Comparison of ENCODE assay signal across 30 cellular contexts in the genomic region with DNA sequence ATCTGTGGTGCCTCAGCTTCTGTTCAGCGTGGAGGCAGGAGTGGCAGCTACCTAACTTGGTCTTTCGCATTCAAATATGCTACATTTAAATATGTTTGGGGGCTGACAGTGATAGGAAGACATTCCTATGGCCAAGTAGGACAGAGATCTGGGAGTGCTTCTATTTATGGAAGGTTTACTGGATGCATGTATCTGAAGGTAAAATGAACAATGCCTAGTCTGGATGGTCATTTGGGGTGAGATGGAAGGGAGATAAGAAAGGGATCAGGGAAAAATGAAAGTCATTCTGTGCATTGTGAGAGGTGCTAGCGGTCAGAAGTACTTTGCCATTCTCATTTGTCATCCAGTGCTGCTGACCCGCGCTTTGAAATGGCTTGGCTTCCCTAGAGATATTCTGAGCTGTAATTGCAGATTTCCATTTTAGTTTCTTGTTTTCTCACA.
DNase-seq lines count a peak whose midpoint lies in the region; ATAC-seq and TF ChIP-seq lines count a peak whose summit lies in the region.
"Had no signal": no experiment of that assay in that cellular context is flagged by ENCODE, and none has a peak within 500 bp of the region (broad histone marks: within the 10 kb centered on the region; RNA-seq: fewer than 3 reads in every experiment).

No MANE protein-coding gene starts in this region.

- H3K27me3 ChIP-seq in CD8-positive, alpha-beta memory T cell (ENCODE audit: insufficient read depth, low read length, poor library complexity, severe bottlenecking) = no peaks in the 10 kb centered on the region
- H3K27me3 ChIP-seq in dorsolateral prefrontal cortex (no peaks in the 10 kb centered on the region), mesendoderm (ENCODE audit: insufficient read depth, low read length, poor library complexity) (no peaks in the 10 kb centered on the region), foreskin keratinocyte (no peaks in the 10 kb centered on the region)
- H3K27me3 ChIP-seq: ascending aorta, BLaER1, gastroesophageal sphincter had no signal

- H3K79me2 ChIP-seq in mesendoderm (ENCODE audit: control insufficient read depth, insufficient read depth, low read length) = no peaks in the 10 kb centered on the region

- H3K36me3 Mint-ChIP-seq in CD8-positive, alpha-beta memory T cell = peaks cover 0 to 2% (median 1%) of the 10 kb centered on the region in 3 donors
- H3K36me3 Mint-ChIP-seq: activated naive CD8-positive, alpha-beta T cell; naive thymus-derived CD8-positive, alpha-beta T cell; type B pancreatic cell had no signal

- H3K27ac Mint-ChIP-seq in CD8-positive, alpha-beta memory T cell = peak overlapping the region in 1 of 8 donors; percentile 15
- H3K27ac Mint-ChIP-seq: activated naive CD8-positive, alpha-beta T cell; HFFc6; T-helper 2 cell treated with Interferon-gamma antibody and Interleukin-4, amounts not matched to agents 5 μg/mL and 100 μg/mL, for 36 hours; type B pancreatic cell had no signal

- H3K79me1 ChIP-seq in mesendoderm (ENCODE audit: low read length) = no peaks in the 10 kb centered on the region

- no peak overlapping the region for H4K8ac ChIP-seq in mesendoderm (ENCODE audit: low read depth, low read length)

- H3K36me3 ChIP-seq in CD8-positive, alpha-beta memory T cell (ENCODE audit: insufficient read depth, low read length) = no peaks in the 10 kb centered on the region
- H3K36me3 ChIP-seq in HEK293 (ENCODE audit: control insufficient read depth in 2 of 2, insufficient read depth in 1 of 2, low read length in 2 of 2) (no peaks in the 10 kb centered on the region), mesendoderm (ENCODE audit: control insufficient read depth, insufficient read depth, low read length) (no peaks in the 10 kb centered on the region)
- H3K36me3 ChIP-seq: ascending aorta, BLaER1, gastroesophageal sphincter had no signal

- whole genome bisulfite sequencing in mesendoderm (ENCODE audit: extremely low coverage, insufficient coverage, low lambda C conversion rate) = no CpG with 5 or more reads among the region's 5 CpGs

- peak overlapping the region; percentile 31 for H3K56ac ChIP-seq in mesendoderm (ENCODE audit: low read length)

- H4K5ac ChIP-seq in mesendoderm (ENCODE audit: low read length) = no peak overlapping the region

- no peak overlapping the region for H2AK5ac ChIP-seq in mesendoderm (ENCODE audit: low read length)

- H3K9ac ChIP-seq in mesendoderm (ENCODE audit: low read length) = no peak overlapping the region
- H3K9ac ChIP-seq: BLaER1 had no signal

- no peak overlapping the region for H3K18ac ChIP-seq in mesendoderm (ENCODE audit: low read length)

- H3K4ac ChIP-seq in mesendoderm (ENCODE audit: low read depth, low read length) = no peak overlapping the region

- H3K27me3 Mint-ChIP-seq in CD8-positive, alpha-beta memory T cell = peaks cover 0 to 1% of the 10 kb centered on the region in 2 donors
- H3K27me3 Mint-ChIP-seq: activated naive CD8-positive, alpha-beta T cell; naive thymus-derived CD8-positive, alpha-beta T cell; type B pancreatic cell had no signal

- no peak overlapping the region for H3K4me2 ChIP-seq in mesendoderm (ENCODE audit: low read length)
- H3K4me2 ChIP-seq: BLaER1 had no signal

- H3K27ac ChIP-seq in CD8-positive, alpha-beta memory T cell (ENCODE audit: low read depth, low read length) = peak overlapping the region; percentile 3
- H3K27ac ChIP-seq in HEK293 (ENCODE audit: extremely low read depth, low read depth, low read length) = no peak overlapping the region
- peak overlapping the region in 58 of 59 donors; percentile 41 to 98 (median 94) for H3K27ac ChIP-seq in dorsolateral prefrontal cortex
- H3K27ac ChIP-seq in mesendoderm (ENCODE audit: low read depth, low read length) = no peak overlapping the region
- no peak overlapping the region for H3K27ac ChIP-seq in foreskin keratinocyte
- H3K27ac ChIP-seq: ascending aorta, BLaER1, gastroesophageal sphincter had no signal

- no peak overlapping the region for H2BK120ac ChIP-seq in mesendoderm (ENCODE audit: low read depth, low read length)

- no peak overlapping the region for H2BK5ac ChIP-seq in mesendoderm (ENCODE audit: low read length)

- no peak overlapping the region for H3K4me3 ChIP-seq in CD8-positive, alpha-beta memory T cell (ENCODE audit: low read length)
- H3K4me3 ChIP-seq in HEK293 (ENCODE audit: low read depth, low read length) (no peak overlapping the region), dorsolateral prefrontal cortex (no peak overlapping the region), mesendoderm (ENCODE audit: low read length) (no peak overlapping the region)
- H3K4me3 ChIP-seq: ascending aorta, BLaER1, gastroesophageal sphincter had no signal

- CTCF ChIA-PET in CD8-positive, alpha-beta memory T cell (lab: Charles Lee) = no interaction called here
- CTCF ChIA-PET in HEK293 (lab: Yijun Ruan, JAX) = no interaction called here

- H3K23ac ChIP-seq in mesendoderm (ENCODE audit: low read length) = no peak overlapping the region

- no peaks in the 10 kb centered on the region for H3K9me3 ChIP-seq in CD8-positive, alpha-beta memory T cell (ENCODE audit: low read length)
- no peaks in the 10 kb centered on the region for H3K9me3 ChIP-seq in HEK293 (ENCODE audit: control insufficient read depth, insufficient read depth, low read depth, low read length)
- H3K9me3 ChIP-seq: ascending aorta, BLaER1, gastroesophageal sphincter had no signal

- no peak overlapping the region for H2BK15ac ChIP-seq in mesendoderm (replicated peaks; ENCODE audit: low read depth)

- no peak for DNase-seq in CD8-positive, alpha-beta memory T cell
- DNase-seq in dorsolateral prefrontal cortex (no peak), mesendoderm (no peak), foreskin keratinocyte (no peak), occipital lobe (lab: John Stamatoyannopoulos, UW) (no peak), NCI-H1436 (lab: John Stamatoyannopoulos, UW) (no peak)
- DNase-seq: activated CD4-positive, alpha-beta T cell treated with anti-CD3 and anti-CD28 coated beads for 4 hours; activated T-cell treated with anti-CD3 and anti-CD28 coated beads for 4 hours; COR-L47; dermis blood vessel endothelial cell; HFFc6; hippocampal formation; islet precursor cell; naive thymus-derived CD8-positive, alpha-beta T cell; NCI-H1092 treated with DMSO at 0.1 percent for 48 hours; NCI-H2081; NCI-H345; NCI-H774; small intestine; stimulated activated CD4-positive, alpha-beta T cell treated with anti-CD3 and anti-CD28 coated beads, Interleukin-1b, Interleukin-23, amount 100 ng/mL, for 48 hours; stimulated activated CD8-positive, alpha-beta memory T cell treated with anti-CD3 and anti-CD28 coated beads, Interleukin-4, amount 100 ng/mL, for 48 hours had no signal

- no peak for TF ChIP-seq CTCF in HEK293 (tag by site-specific recombination; IDR thresholded peaks at IDR 0.05)
- no peak for TF ChIP-seq CTCF in dorsolateral prefrontal cortex (IDR thresholded peaks at IDR 0.05 in 54 of 56, conservative IDR thresholded peaks at IDR 0.05 in 2 of 56; ENCODE audit: low read depth in 1 of 56, partially characterized antibody in 56 of 56)
- TF ChIP-seq CTCF in foreskin keratinocyte (conservative IDR thresholded peaks at IDR 0.05) = no peak

- no peaks in the 10 kb centered on the region for H3K4me1 ChIP-seq in CD8-positive, alpha-beta memory T cell (ENCODE audit: insufficient read depth, low read length)
- H3K4me1 ChIP-seq in HEK293 (ENCODE audit: control insufficient read depth, insufficient read depth, low read length) = no peaks in the 10 kb centered on the region
- peaks cover 5% of the 10 kb centered on the region for H3K4me1 ChIP-seq in mesendoderm (ENCODE audit: control insufficient read depth, low read depth, low read length)
- peaks cover 11% of the 10 kb centered on the region for H3K4me1 ChIP-seq in foreskin keratinocyte
- H3K4me1 ChIP-seq: ascending aorta had no signal

- H3K4me3 Mint-ChIP-seq in CD8-positive, alpha-beta memory T cell = no peak overlapping the region
- H3K4me3 Mint-ChIP-seq: activated naive CD8-positive, alpha-beta T cell; HFFc6; naive thymus-derived CD8-positive, alpha-beta T cell; T-helper 2 cell treated with Interferon-gamma antibody and Interleukin-4, amounts not matched to agents 5 μg/mL and 100 μg/mL, for 36 hours; type B pancreatic cell had no signal

- H3K9me3 Mint-ChIP-seq in CD8-positive, alpha-beta memory T cell = no peaks in the 10 kb centered on the region
- H3K9me3 Mint-ChIP-seq: HFFc6; naive thymus-derived CD8-positive, alpha-beta T cell; T-helper 2 cell treated with Interferon-gamma antibody and Interleukin-4, amounts not matched to agents 5 μg/mL and 100 μg/mL, for 36 hours; type B pancreatic cell had no signal

- POLR2A ChIA-PET in CD8-positive, alpha-beta memory T cell (lab: Charles Lee) = no interaction called here
- POLR2A ChIA-PET in HEK293 (lab: Yijun Ruan, JAX) = no interaction called here

- no peaks in the 10 kb centered on the region for H3K4me1 Mint-ChIP-seq in CD8-positive, alpha-beta memory T cell

- ATAC-seq in SK-N-SH treated with all-trans-retinoic acid at 6 μM for 48 hours = no peak
- no peak for ATAC-seq in foreskin keratinocyte
- ATAC-seq: gastroesophageal sphincter; naive thymus-derived CD8-positive, alpha-beta T cell; Right ventricle myocardium inferior had no signal

- intact Hi-C loops in dorsolateral prefrontal cortex (cut with DNase I) = loop anchor here in 1 of 2 donors (10.0 kb wide), 1 partner anchor 302 kb away; the partner anchor contains the start of gene FBXO11

TF ChIP-seq in HEK293, 187 proteins besides CTCF, POLR2A, EP300 and RAD21 (continues in another document):
- TF ChIP-seq FEZF1 (tag by site-specific recombination; IDR thresholded peaks at IDR 0.05) = peak; percentile 20; the same call in 1 of the 2 replicates

TF ChIP-seq in SK-N-SH treated with all-trans-retinoic acid at 6 μM for 48 hours, 23 proteins besides CTCF, POLR2A, EP300 and RAD21 (continues in another document):
- TF ChIP-seq ZFP30 (CRISPR knock-in tag; IDR thresholded peaks at IDR 0.05) = no peak
- TF ChIP-seq SNAI2 (CRISPR knock-in tag; IDR thresholded peaks at IDR 0.05) = no peak
- no peak for TF ChIP-seq PPARA (CRISPR knock-in tag; IDR thresholded peaks at IDR 0.05; ENCODE audit: borderline replicate concordance)
- no peak for TF ChIP-seq BACH2 (CRISPR knock-in tag; IDR thresholded peaks at IDR 0.05; ENCODE audit: borderline replicate concordance)
- TF ChIP-seq, protein P1, sequence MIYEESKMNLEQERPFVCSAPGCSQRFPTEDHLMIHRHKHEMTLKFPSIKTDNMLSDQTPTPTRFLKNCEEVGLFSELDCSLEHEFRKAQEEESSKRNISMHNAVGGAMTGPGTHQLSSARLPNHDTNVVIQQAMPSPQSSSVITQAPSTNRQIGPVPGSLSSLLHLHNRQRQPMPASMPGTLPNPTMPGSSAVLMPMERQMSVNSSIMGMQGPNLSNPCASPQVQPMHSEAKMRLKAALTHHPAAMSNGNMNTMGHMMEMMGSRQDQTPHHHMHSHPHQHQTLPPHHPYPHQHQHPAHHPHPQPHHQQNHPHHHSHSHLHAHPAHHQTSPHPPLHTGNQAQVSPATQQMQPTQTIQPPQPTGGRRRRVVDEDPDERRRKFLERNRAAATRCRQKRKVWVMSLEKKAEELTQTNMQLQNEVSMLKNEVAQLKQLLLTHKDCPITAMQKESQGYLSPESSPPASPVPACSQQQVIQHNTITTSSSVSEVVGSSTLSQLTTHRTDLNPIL (CRISPR knock-in tag; IDR thresholded peaks at IDR 0.05; ENCODE audit: low read depth) = no peak
- TF ChIP-seq TOX (CRISPR knock-in tag; IDR thresholded peaks at IDR 0.05; ENCODE audit: borderline replicate concordance) = no peak
- no peak for TF ChIP-seq ZNF565 (CRISPR knock-in tag; conservative IDR thresholded peaks at IDR 0.05; ENCODE audit: low read depth)
- TF ChIP-seq ZNF70 (CRISPR knock-in tag; IDR thresholded peaks at IDR 0.05) = no peak

Comparison
In these comparisons a context has a peak if more than half of its experiments do, and no peak if none do; other contexts are left out.
1. H3K27ac ChIP-seq: peak in CD8-positive, alpha-beta memory T cell (single experiment) and dorsolateral prefrontal cortex (58 of 59); none in HEK293 (single experiment), mesendoderm (single experiment) and foreskin keratinocyte (single experiment).